9 cellular contexts compared by ENCODE assay signal in genomic region chr4:94455081-94455480, GRCh38. TPM values are rescaled to one million over a fixed set of nuclear protein-coding genes. Genes with fewer than 3 reads are reported as not detected.
DNase-seq lines count a peak whose midpoint lies in the region; ATAC-seq and TF ChIP-seq lines count a peak whose summit lies in the region.
"Had no signal": no experiment of that assay in that cellular context is flagged by ENCODE, and none has a peak within 500 bp of the region (broad histone marks: within the 10 kb centered on the region; RNA-seq: fewer than 3 reads in every experiment).

No MANE protein-coding gene starts in this region.

- TF ChIP-seq POLR2A in lower leg skin (IDR thresholded peaks at IDR 0.05): no peak

- TF ChIP-seq CTCF in coronary artery (IDR thresholded peaks at IDR 0.05) (no peak), lower leg skin (IDR thresholded peaks at IDR 0.05) (no peak)

- DNase-seq in MV-4-11 (lab: John Stamatoyannopoulos, UW): peak; percentile 23
- peak; percentile 83 for DNase-seq in coronary artery (ENCODE audit: low spot score)
- DNase-seq in lower leg skin (ENCODE audit: low spot score in 2 of 2): peak; percentile 73 to 93
- DNase-seq in ureter (ENCODE audit: low spot score): peak; percentile 64
- DNase-seq in iPS-NIHi7 (ENCODE audit: extremely low spot score): no peak
- DNase-seq: activated naive CD4-positive, alpha-beta T cell treated with anti-CD3 and anti-CD28 coated beads for 36 hours; NCI-H1417 had no signal

- intact Hi-C loops in lower leg skin (cut with DNase I; ENCODE audit: low total_unique reads): no loop called here

- 23 to 27% methylated on average over 3 of the region's 3 CpGs for WGBS in lower leg skin, 2 donors

- H3K27ac ChIP-seq in coronary artery: peak overlapping the region; percentile 56 to 97

- peak overlapping the region; percentile 94 for H3K4me3 ChIP-seq in coronary artery
- no peak overlapping the region for H3K4me3 ChIP-seq in lower leg skin (ENCODE audit: low read depth, poor library complexity, severe bottlenecking)

- ATAC-seq in HG02588 (IDR thresholded peaks at IDR 0.05; ENCODE audit: unreplicated experiment) (no peak), GM18517 (IDR thresholded peaks at IDR 0.05; ENCODE audit: unreplicated experiment) (no peak)

RNA-seq across cellular contexts. Expression of gene PDLIM5, which starts 3.3 kb away (rescaled TPM):
- total RNA-seq in lower leg skin: 10 to 100 TPM; 65.8 to 81.4 (median 72.0) TPM
- 210 TPM for total RNA-seq in ureter
